ENCODE assay signal across 8 cellular contexts in the genomic region with DNA sequence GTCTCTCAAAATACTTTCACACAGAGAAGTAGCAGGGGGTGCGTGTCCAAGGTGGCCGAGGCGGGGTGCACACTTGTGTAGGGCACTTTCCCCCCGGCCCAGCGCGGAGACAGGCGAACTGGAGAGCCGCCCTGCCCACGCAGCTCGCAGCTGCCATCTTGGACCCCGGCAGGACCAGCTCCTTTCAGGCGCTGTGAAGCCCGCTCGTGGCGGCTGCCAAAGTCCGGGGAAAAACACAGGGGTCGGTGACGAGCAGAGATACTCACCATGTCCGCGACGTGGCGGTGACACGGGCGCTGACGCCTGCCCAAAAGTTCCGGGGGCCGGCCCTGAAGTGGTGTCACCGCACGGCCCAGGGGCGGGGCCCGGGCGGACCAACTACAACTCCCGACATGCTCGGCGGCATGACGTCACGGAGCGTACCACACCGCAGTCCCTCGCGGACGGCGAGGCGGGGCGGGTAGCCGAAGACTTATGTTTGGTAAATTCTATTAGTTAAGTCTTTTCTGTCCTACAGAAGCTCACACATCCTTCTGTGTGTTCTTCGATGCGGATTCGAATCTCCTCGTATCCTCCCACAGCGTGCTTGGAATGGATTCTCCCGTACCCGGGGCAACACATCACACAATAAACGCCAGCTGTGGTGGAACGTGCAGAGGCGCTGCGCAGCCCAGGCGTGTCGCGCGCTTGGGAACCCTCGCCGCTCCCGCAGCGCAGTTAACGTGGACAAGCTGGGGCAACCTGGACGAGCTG. TPM values are rescaled to one million over a fixed set of nuclear protein-coding genes. Genes with fewer than 3 reads are reported as not detected.
DNase-seq lines count a peak whose midpoint lies in the region; ATAC-seq and TF ChIP-seq lines count a peak whose summit lies in the region.

A gene with protein sequence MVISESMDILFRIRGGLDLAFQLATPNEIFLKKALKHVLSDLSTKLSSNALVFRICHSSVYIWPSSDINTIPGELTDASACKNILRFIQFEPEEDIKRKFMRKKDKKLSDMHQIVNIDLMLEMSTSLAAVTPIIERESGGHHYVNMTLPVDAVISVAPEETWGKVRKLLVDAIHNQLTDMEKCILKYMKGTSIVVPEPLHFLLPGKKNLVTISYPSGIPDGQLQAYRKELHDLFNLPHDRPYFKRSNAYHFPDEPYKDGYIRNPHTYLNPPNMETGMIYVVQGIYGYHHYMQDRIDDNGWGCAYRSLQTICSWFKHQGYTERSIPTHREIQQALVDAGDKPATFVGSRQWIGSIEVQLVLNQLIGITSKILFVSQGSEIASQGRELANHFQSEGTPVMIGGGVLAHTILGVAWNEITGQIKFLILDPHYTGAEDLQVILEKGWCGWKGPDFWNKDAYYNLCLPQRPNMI (minus strand): TSS at position 365 of the 753 bp plus-strand sequence. CDS start 96 bp downstream, at position 269.

- peaks cover 0 to 4% (median 0%) of the 10 kb centered on the region in 4 donors for H3K36me3 ChIP-seq in liver (ENCODE audit: control insufficient read depth in 4 of 4, insufficient read depth in 3 of 4, low read depth in 1 of 4, low read length in 3 of 4)

- CTCF ChIA-PET in activated CD4-positive, alpha-beta memory T cell treated with anti-CD3 and anti-CD28 coated beads for 36 hours (lab: Charles Lee), result interaction anchor here (0.8 to 1.6 kb wide), 8 partner anchors 20 to 776 kb away, joined by 3 to 6 read pairs (median 3); a partner anchor contains a TSS

- peak within 1 kb of the TSS; percentile 79 to 100 (median 99) for H3K27ac ChIP-seq in dorsolateral prefrontal cortex
- peak within 1 kb of the TSS; percentile 98 for H3K27ac ChIP-seq in liver (ENCODE audit: low read depth in 1 of 2, low read length in 2 of 2)

- no peaks in the 10 kb centered on the region for H3K27me3 Mint-ChIP-seq in activated CD4-positive, alpha-beta memory T cell treated with anti-CD3 and anti-CD28 coated beads for 36 hours

- H3K9me3 ChIP-seq in liver (ENCODE audit: control insufficient read depth in 4 of 4, low read length in 3 of 4), result no peaks in the 10 kb centered on the region

- H3K4me1 ChIP-seq in liver (ENCODE audit: control insufficient read depth in 4 of 4, insufficient read depth in 4 of 4, low read length in 3 of 4), result peaks cover 2 to 21% (median 10%) of the 10 kb centered on the region in 4 donors

- no peaks in the 10 kb centered on the region for H3K27me3 ChIP-seq in dorsolateral prefrontal cortex
- H3K27me3 ChIP-seq in liver (ENCODE audit: control insufficient read depth in 4 of 4, insufficient read depth in 4 of 4, low read length in 3 of 4), result no peaks in the 10 kb centered on the region

- peak in 1 of 2 donors; percentile 21 for TF ChIP-seq RAD21 in liver (IDR thresholded peaks at IDR 0.05)

- ATAC-seq in GM19395 (IDR thresholded peaks at IDR 0.05; ENCODE audit: unreplicated experiment), result peak; percentile 95
- peak; percentile 87 for ATAC-seq in HG03558 (IDR thresholded peaks at IDR 0.05; ENCODE audit: extremely low read depth, unreplicated experiment)

- H3K9ac ChIP-seq in liver (ENCODE audit: low read depth in 1 of 2, low read length in 2 of 2), result peak within 1 kb of the TSS; percentile 93 to 99

- H3K4me1 Mint-ChIP-seq in activated CD4-positive, alpha-beta memory T cell treated with anti-CD3 and anti-CD28 coated beads for 36 hours (ENCODE audit: low read depth), result peaks cover 23% of the 10 kb centered on the region

- peak within 1 kb of the TSS; percentile 97 for H3K27ac Mint-ChIP-seq in activated CD4-positive, alpha-beta memory T cell treated with anti-CD3 and anti-CD28 coated beads for 36 hours

- DNase-seq in CD1c-positive myeloid dendritic cell (ENCODE audit: extremely low spot score), result peak; percentile 94
- DNase-seq in NCI-H774 (lab: John Stamatoyannopoulos, UW), result peak; percentile 84
- DNase-seq in activated CD4-positive, alpha-beta memory T cell treated with anti-CD3 and anti-CD28 coated beads for 36 hours, result peak; percentile 90
- peak; percentile 79 to 94 (median 88) for DNase-seq in dorsolateral prefrontal cortex
- peak; percentile 84 for DNase-seq in stimulated activated CD4-positive, alpha-beta T cell treated with anti-CD3 and anti-CD28 coated beads, Interleukin-4, amount 100 ng/mL, for 1 hour

- WGBS in liver, result under 1% methylated on average over 67 of the region's 67 CpGs

- TF ChIP-seq CTCF in dorsolateral prefrontal cortex (IDR thresholded peaks at IDR 0.05 in 54 of 56, conservative IDR thresholded peaks at IDR 0.05 in 2 of 56; ENCODE audit: low read depth in 1 of 56, partially characterized antibody in 56 of 56) (peak in 23 of 56 donors; percentile 6 to 49 (median 15)), liver (IDR thresholded peaks at IDR 0.05; ENCODE audit: low read depth, low read length, missing input control) (no peak)

- POLR2A ChIA-PET in activated CD4-positive, alpha-beta memory T cell treated with anti-CD3 and anti-CD28 coated beads for 36 hours (lab: Charles Lee), result interaction anchor here (0.5 to 2.7 kb wide), 4 partner anchors 23 to 282 kb away, joined by 3 to 12 read pairs (median 3); a partner anchor contains a TSS

- peak within 1 kb of the TSS; percentile 83 for H3K4me3 Mint-ChIP-seq in activated CD4-positive, alpha-beta memory T cell treated with anti-CD3 and anti-CD28 coated beads for 36 hours

- H3K4me3 ChIP-seq in dorsolateral prefrontal cortex, result peak within 1 kb of the TSS; percentile 64 to 99 (median 89)
- H3K4me3 ChIP-seq in liver (ENCODE audit: low read depth in 1 of 3, low read length in 3 of 3), result peak within 1 kb of the TSS; percentile 61 to 81 (median 72)

- intact Hi-C loops in activated CD4-positive, alpha-beta memory T cell treated with anti-CD3 and anti-CD28 coated beads for 36 hours (cut with micrococcal nuclease), result loop anchor here (1.0 to 5.0 kb wide), 4 partner anchors 29 to 777 kb away; a partner anchor contains a TSS
- intact Hi-C loops in dorsolateral prefrontal cortex (cut with DNase I), result loop anchor here (1.0 to 10.0 kb wide), 5 partner anchors 29 to 221 kb away; a partner anchor contains a TSS

- H3K9me3 Mint-ChIP-seq in activated CD4-positive, alpha-beta memory T cell treated with anti-CD3 and anti-CD28 coated beads for 36 hours, result no peaks in the 10 kb centered on the region

- H3K36me3 Mint-ChIP-seq in activated CD4-positive, alpha-beta memory T cell treated with anti-CD3 and anti-CD28 coated beads for 36 hours, result peaks cover 9% of the 10 kb centered on the region

TF ChIP-seq in liver, 16 proteins besides CTCF, POLR2A, EP300 and RAD21 (continues in another document):
- TF ChIP-seq HNF4G (IDR thresholded peaks at IDR 0.05) (no peak), FOXA2 (IDR thresholded peaks at IDR 0.05) (no peak), HNF4A (conservative IDR thresholded peaks at IDR 0.05) (no peak), NR2F2 (IDR thresholded peaks at IDR 0.05) (no peak), TAF1 (conservative IDR thresholded peaks at IDR 0.05) (peak; percentile 68), YY1 (IDR thresholded peaks at IDR 0.05) (peak; percentile 98), RXRA (IDR thresholded peaks at IDR 0.05) (no peak), JUND (IDR thresholded peaks at IDR 0.05) (peak; percentile 44 to 52), EGR1 (IDR thresholded peaks at IDR 0.05; ENCODE audit: low read depth in 2 of 2) (peak in 1 of 2 donors; percentile 10)
- TF ChIP-seq, protein P1, sequence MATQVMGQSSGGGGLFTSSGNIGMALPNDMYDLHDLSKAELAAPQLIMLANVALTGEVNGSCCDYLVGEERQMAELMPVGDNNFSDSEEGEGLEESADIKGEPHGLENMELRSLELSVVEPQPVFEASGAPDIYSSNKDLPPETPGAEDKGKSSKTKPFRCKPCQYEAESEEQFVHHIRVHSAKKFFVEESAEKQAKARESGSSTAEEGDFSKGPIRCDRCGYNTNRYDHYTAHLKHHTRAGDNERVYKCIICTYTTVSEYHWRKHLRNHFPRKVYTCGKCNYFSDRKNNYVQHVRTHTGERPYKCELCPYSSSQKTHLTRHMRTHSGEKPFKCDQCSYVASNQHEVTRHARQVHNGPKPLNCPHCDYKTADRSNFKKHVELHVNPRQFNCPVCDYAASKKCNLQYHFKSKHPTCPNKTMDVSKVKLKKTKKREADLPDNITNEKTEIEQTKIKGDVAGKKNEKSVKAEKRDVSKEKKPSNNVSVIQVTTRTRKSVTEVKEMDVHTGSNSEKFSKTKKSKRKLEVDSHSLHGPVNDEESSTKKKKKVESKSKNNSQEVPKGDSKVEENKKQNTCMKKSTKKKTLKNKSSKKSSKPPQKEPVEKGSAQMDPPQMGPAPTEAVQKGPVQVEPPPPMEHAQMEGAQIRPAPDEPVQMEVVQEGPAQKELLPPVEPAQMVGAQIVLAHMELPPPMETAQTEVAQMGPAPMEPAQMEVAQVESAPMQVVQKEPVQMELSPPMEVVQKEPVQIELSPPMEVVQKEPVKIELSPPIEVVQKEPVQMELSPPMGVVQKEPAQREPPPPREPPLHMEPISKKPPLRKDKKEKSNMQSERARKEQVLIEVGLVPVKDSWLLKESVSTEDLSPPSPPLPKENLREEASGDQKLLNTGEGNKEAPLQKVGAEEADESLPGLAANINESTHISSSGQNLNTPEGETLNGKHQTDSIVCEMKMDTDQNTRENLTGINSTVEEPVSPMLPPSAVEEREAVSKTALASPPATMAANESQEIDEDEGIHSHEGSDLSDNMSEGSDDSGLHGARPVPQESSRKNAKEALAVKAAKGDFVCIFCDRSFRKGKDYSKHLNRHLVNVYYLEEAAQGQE (IDR thresholded peaks at IDR 0.05), result no peak
- TF ChIP-seq, protein P2, sequence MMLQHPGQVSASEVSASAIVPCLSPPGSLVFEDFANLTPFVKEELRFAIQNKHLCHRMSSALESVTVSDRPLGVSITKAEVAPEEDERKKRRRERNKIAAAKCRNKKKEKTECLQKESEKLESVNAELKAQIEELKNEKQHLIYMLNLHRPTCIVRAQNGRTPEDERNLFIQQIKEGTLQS (IDR thresholded peaks at IDR 0.05), result peak; percentile 30
- TF ChIP-seq, protein P3, sequence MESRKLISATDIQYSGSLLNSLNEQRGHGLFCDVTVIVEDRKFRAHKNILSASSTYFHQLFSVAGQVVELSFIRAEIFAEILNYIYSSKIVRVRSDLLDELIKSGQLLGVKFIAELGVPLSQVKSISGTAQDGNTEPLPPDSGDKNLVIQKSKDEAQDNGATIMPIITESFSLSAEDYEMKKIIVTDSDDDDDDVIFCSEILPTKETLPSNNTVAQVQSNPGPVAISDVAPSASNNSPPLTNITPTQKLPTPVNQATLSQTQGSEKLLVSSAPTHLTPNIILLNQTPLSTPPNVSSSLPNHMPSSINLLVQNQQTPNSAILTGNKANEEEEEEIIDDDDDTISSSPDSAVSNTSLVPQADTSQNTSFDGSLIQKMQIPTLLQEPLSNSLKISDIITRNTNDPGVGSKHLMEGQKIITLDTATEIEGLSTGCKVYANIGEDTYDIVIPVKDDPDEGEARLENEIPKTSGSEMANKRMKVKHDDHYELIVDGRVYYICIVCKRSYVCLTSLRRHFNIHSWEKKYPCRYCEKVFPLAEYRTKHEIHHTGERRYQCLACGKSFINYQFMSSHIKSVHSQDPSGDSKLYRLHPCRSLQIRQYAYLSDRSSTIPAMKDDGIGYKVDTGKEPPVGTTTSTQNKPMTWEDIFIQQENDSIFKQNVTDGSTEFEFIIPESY (IDR thresholded peaks at IDR 0.05), result no peak

RNA-seq across cellular contexts. Expression of the gene that starts here (rescaled TPM):
- total RNA-seq in activated CD4-positive, alpha-beta memory T cell treated with anti-CD3 and anti-CD28 coated beads for 36 hours, result 10 to 100 TPM; 28.3 to 33.0 TPM
- total RNA-seq in dorsolateral prefrontal cortex (10 to 100 TPM; 15.1 to 59.4 (median 31.0) TPM), liver (10 to 100 TPM; 16.6 to 17.2 TPM)
- polyA plus RNA-seq in liver, result 10 to 100 TPM; 12.2 to 12.9 TPM

Comparison
In these comparisons a context has a peak if more than half of its experiments do, and no peak if none do; other contexts are left out.
1. Peak in every context shown above with its lines: DNase-seq, ATAC-seq, H3K4me3 ChIP-seq and H3K27ac ChIP-seq.